In the genomic region with DNA sequence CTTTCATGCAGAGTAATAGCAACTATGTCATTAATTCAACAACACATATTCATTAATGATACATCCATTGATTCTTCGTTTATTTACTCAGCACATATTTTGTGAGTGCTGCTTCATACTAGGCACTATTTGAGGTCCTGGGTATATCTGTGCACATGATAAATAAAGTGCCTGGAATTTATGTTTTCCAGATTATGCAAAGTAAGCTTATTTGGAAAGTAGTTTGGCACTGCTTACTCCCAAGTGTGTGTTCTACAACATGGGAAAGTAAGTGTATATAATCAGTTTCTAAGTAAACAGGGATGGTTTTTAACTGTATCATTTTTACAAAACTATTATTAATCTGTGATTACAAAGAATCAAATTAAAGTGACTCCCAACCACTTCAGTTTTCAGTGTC, we compare ENCODE assay signal across 1 cellular context.
TF ChIP-seq lines count a peak whose summit lies in the region.

No MANE protein-coding gene starts in this region.

TF ChIP-seq in K562, 482 proteins besides CTCF, POLR2A, EP300 and RAD21 (continued from another document):
- TF ChIP-seq, protein P1, sequence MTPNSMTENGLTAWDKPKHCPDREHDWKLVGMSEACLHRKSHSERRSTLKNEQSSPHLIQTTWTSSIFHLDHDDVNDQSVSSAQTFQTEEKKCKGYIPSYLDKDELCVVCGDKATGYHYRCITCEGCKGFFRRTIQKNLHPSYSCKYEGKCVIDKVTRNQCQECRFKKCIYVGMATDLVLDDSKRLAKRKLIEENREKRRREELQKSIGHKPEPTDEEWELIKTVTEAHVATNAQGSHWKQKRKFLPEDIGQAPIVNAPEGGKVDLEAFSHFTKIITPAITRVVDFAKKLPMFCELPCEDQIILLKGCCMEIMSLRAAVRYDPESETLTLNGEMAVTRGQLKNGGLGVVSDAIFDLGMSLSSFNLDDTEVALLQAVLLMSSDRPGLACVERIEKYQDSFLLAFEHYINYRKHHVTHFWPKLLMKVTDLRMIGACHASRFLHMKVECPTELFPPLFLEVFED (CRISPR knock-in tag; conservative IDR thresholded peaks at IDR 0.05): no peak
- TF ChIP-seq PHF20 (IDR thresholded peaks at IDR 0.05; ENCODE audit: partially characterized antibody) (no peak), MYC (IDR thresholded peaks at IDR 0.05; ENCODE audit: low read depth, low read length) (no peak), MYC (CRISPR knock-in tag; IDR thresholded peaks at IDR 0.05; ENCODE audit: borderline replicate concordance, low read depth) (no peak), POLR2G (IDR thresholded peaks at IDR 0.05; ENCODE audit: low read depth, low read length) (no peak), ETV6 (IDR thresholded peaks at IDR 0.05; ENCODE audit: borderline replicate concordance in 1 of 2, low read depth in 2 of 2, low read length in 1 of 2) (no peak), ETV6 (CRISPR knock-in tag; IDR thresholded peaks at IDR 0.05; ENCODE audit: borderline replicate concordance) (no peak), MECOM (CRISPR knock-in tag; IDR thresholded peaks at IDR 0.05) (no peak), ZNF354B (CRISPR knock-in tag; IDR thresholded peaks at IDR 0.05) (no peak), SRF (CRISPR knock-in tag; IDR thresholded peaks at IDR 0.05) (no peak), CREBBP (IDR thresholded peaks at IDR 0.05; ENCODE audit: low read depth, low read length) (no peak), MAFF (IDR thresholded peaks at IDR 0.05; ENCODE audit: low read length) (peak; percentile 42; the same call in 1 of the 2 replicates), FIP1L1 (IDR thresholded peaks at IDR 0.05; ENCODE audit: low read depth, low read length, poor library complexity, severe bottlenecking) (no peak), ZNF263 (CRISPR knock-in tag; IDR thresholded peaks at IDR 0.05; ENCODE audit: borderline replicate concordance) (no peak), MAFG (tag; conservative IDR thresholded peaks at IDR 0.05) (peak; percentile 47; the same call in 1 of the 2 replicates)
- TF ChIP-seq, protein P2, sequence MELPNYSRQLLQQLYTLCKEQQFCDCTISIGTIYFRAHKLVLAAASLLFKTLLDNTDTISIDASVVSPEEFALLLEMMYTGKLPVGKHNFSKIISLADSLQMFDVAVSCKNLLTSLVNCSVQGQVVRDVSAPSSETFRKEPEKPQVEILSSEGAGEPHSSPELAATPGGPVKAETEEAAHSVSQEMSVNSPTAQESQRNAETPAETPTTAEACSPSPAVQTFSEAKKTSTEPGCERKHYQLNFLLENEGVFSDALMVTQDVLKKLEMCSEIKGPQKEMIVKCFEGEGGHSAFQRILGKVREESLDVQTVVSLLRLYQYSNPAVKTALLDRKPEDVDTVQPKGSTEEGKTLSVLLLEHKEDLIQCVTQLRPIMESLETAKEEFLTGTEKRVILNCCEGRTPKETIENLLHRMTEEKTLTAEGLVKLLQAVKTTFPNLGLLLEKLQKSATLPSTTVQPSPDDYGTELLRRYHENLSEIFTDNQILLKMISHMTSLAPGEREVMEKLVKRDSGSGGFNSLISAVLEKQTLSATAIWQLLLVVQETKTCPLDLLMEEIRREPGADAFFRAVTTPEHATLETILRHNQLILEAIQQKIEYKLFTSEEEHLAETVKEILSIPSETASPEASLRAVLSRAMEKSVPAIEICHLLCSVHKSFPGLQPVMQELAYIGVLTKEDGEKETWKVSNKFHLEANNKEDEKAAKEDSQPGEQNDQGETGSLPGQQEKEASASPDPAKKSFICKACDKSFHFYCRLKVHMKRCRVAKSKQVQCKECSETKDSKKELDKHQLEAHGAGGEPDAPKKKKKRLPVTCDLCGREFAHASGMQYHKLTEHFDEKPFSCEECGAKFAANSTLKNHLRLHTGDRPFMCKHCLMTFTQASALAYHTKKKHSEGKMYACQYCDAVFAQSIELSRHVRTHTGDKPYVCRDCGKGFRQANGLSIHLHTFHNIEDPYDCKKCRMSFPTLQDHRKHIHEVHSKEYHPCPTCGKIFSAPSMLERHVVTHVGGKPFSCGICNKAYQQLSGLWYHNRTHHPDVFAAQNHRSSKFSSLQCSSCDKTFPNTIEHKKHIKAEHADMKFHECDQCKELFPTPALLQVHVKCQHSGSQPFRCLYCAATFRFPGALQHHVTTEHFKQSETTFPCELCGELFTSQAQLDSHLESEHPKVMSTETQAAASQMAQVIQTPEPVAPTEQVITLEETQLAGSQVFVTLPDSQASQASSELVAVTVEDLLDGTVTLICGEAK (IDR thresholded peaks at IDR 0.05): no peak
- TF ChIP-seq, protein P2 (CRISPR knock-in tag; IDR thresholded peaks at IDR 0.05): no peak
- TF ChIP-seq, protein P3, sequence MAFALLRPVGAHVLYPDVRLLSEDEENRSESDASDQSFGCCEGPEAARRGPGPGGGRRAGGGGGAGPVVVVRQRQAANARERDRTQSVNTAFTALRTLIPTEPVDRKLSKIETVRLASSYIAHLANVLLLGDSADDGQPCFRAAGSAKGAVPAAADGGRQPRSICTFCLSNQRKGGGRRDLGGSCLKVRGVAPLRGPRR (CRISPR knock-in tag; IDR thresholded peaks at IDR 0.05): no peak
- TF ChIP-seq, protein P4, sequence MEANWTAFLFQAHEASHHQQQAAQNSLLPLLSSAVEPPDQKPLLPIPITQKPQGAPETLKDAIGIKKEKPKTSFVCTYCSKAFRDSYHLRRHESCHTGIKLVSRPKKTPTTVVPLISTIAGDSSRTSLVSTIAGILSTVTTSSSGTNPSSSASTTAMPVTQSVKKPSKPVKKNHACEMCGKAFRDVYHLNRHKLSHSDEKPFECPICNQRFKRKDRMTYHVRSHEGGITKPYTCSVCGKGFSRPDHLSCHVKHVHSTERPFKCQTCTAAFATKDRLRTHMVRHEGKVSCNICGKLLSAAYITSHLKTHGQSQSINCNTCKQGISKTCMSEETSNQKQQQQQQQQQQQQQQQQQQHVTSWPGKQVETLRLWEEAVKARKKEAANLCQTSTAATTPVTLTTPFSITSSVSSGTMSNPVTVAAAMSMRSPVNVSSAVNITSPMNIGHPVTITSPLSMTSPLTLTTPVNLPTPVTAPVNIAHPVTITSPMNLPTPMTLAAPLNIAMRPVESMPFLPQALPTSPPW (CRISPR knock-in tag; IDR thresholded peaks at IDR 0.05): no peak
- TF ChIP-seq, protein P5, sequence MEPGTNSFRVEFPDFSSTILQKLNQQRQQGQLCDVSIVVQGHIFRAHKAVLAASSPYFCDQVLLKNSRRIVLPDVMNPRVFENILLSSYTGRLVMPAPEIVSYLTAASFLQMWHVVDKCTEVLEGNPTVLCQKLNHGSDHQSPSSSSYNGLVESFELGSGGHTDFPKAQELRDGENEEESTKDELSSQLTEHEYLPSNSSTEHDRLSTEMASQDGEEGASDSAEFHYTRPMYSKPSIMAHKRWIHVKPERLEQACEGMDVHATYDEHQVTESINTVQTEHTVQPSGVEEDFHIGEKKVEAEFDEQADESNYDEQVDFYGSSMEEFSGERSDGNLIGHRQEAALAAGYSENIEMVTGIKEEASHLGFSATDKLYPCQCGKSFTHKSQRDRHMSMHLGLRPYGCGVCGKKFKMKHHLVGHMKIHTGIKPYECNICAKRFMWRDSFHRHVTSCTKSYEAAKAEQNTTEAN (CRISPR knock-in tag; IDR thresholded peaks at IDR 0.05): no peak
TF ChIP-seq in K562: peak in this region for 4.
